29 cellular contexts compared by ENCODE assay signal in genomic region chr9:21997480-21997879, GRCh38. TPM values are rescaled to one million over a fixed set of nuclear protein-coding genes. Genes with fewer than 3 reads are reported as not detected.
"Had no signal": no experiment of that assay in that cellular context is flagged by ENCODE, and none has a peak within 500 bp of the region (broad histone marks: within the 10 kb centered on the region; RNA-seq: fewer than 3 reads in every experiment).

No MANE protein-coding gene starts in this region.

- H3K27me3 ChIP-seq: ascending aorta had no signal

- H3K9me3 Mint-ChIP-seq: activated B cell treated with CpG ODN at 0.5 μM for 24 hours; activated CD4-positive, alpha-beta T cell treated with anti-CD3 and anti-CD28 coated beads, Interleukin-2, amount 10 ng/mL, durations not matched to agents 24 days and 14 days; activated naive CD4-positive, alpha-beta T cell treated with anti-CD3 and anti-CD28 coated beads, Interleukin-2, amount 10 ng/mL, durations not matched to agents 7 days and 5 days; activated naive CD8-positive, alpha-beta T cell treated with anti-CD3 and anti-CD28 coated beads, Interleukin-2, amount 50 U/mL, for 24 hours; activated T-cell treated with anti-CD3 and anti-CD28 coated beads, Interleukin-2, amount 50 U/mL, for 24 hours; activated T-helper 1 cell treated with anti-CD3 and anti-CD28 coated beads, Interleukin-12 subunit alpha, Interleukin-12 subunit beta, Interleukin-2, Interleukin-4 antibody, amounts not matched to agents 30 ng/mL and 10 ng/mL and 1 ng/mL, durations not matched to agents 14 hours and 24 hours and 36 hours had no signal

- H3K27ac ChIP-seq: ascending aorta had no signal

- H3K4me3 ChIP-seq: ascending aorta, K562 had no signal

- H3K27ac Mint-ChIP-seq: activated B cell treated with CpG ODN at 0.5 μM for 24 hours; activated CD4-positive, alpha-beta T cell treated with anti-CD3 and anti-CD28 coated beads, Interleukin-2, amount 10 ng/mL, durations not matched to agents 24 days and 14 days; activated CD8-positive, alpha-beta memory T cell treated with anti-CD3 and anti-CD28 coated beads, Interleukin-2, amount 10 ng/mL, durations not matched to agents 7 days and 5 days; activated naive CD4-positive, alpha-beta T cell treated with anti-CD3 and anti-CD28 coated beads, Interleukin-2, amount 10 ng/mL, durations not matched to agents 7 days and 5 days; activated naive CD8-positive, alpha-beta T cell treated with anti-CD3 and anti-CD28 coated beads, Interleukin-2, amount 50 U/mL, for 24 hours; activated T-cell treated with anti-CD3 and anti-CD28 coated beads, Interleukin-2, amount 50 U/mL, for 24 hours; activated T-helper 1 cell treated with anti-CD3 and anti-CD28 coated beads, Interleukin-12 subunit alpha, Interleukin-12 subunit beta, Interleukin-2, Interleukin-4 antibody, amounts not matched to agents 30 ng/mL and 10 ng/mL and 1 ng/mL, durations not matched to agents 14 hours and 24 hours and 36 hours; brain had no signal

- H3K36me3 Mint-ChIP-seq: brain had no signal

- H3K9me3 ChIP-seq: ascending aorta had no signal

- H3K36me3 ChIP-seq: ascending aorta had no signal

- DNase-seq: activated B cell treated with CpG ODN at 0.5 μM for 24 hours; activated CD4-positive, alpha-beta T cell treated with anti-CD3 and anti-CD28 coated beads for 1 hour; activated CD4-positive, alpha-beta T cell treated with anti-CD3 and anti-CD28 coated beads, Interleukin-2, amount 10 ng/mL, durations not matched to agents 24 days and 14 days; activated CD4-positive, alpha-beta T cell treated with anti-CD3 and anti-CD28 coated beads, Interleukin-2, amount 50 U/mL, for 48 hours; activated CD8-positive, alpha-beta memory T cell treated with anti-CD3 and anti-CD28 coated beads, Interleukin-2, amount 10 ng/mL, durations not matched to agents 7 days and 5 days; activated effector memory CD4-positive, alpha-beta T cell treated with anti-CD3 and anti-CD28 coated beads, Interleukin-2, amount 50 U/mL, for 16 hours; activated naive CD4-positive, alpha-beta T cell treated with anti-CD3 and anti-CD28 coated beads, Interleukin-2, amount 10 ng/mL, durations not matched to agents 7 days and 5 days; activated naive CD8-positive, alpha-beta T cell treated with anti-CD3 and anti-CD28 coated beads, Interleukin-2, amount 50 U/mL, for 24 hours; activated T-cell treated with anti-CD3 and anti-CD28 coated beads, Interleukin-2, amount 50 U/mL, for 24 hours; amniotic stem cell; NCI-H1092; NCI-H1417 treated with DMSO at 0.1 percent for 48 hours; NCI-H1694; NCI-H2029; NCI-H2107; NCI-H2171 treated with DMSO at 0.1 percent for 48 hours; NCI-H226; NCI-H774; NK-92 treated with Interleukin-12 subunit alpha and Interleukin-12 subunit beta, amount 100 ng/mL, for 24 hours; SHP77 treated with DMSO at 0.1 percent for 48 hours; T-helper 2 cell; T1000 had no signal

- H3K4me3 Mint-ChIP-seq: activated naive CD8-positive, alpha-beta T cell treated with anti-CD3 and anti-CD28 coated beads, Interleukin-2, amount 50 U/mL, for 24 hours; activated T-cell treated with anti-CD3 and anti-CD28 coated beads, Interleukin-2, amount 50 U/mL, for 24 hours had no signal

- ATAC-seq: activated CD8-positive, alpha-beta memory T cell treated with anti-CD3 and anti-CD28 coated beads, Interleukin-2, amount 10 ng/mL, durations not matched to agents 7 days and 5 days; activated naive CD8-positive, alpha-beta T cell treated with anti-CD3 and anti-CD28 coated beads, Interleukin-2, amount 50 U/mL, for 24 hours; K562 had no signal

RNA-seq across cellular contexts. Expression of gene CDKN2B-AS1, which starts 2.9 kb away (rescaled TPM):
- total RNA-seq: ascending aorta, K562, MCF 10A, NCI-H460, SK-MEL-5 had no signal

RNA-seq across cellular contexts. Expression of gene CDKN2A, which starts 3.3 kb away (rescaled TPM):
- total RNA-seq: K562, MCF 10A, NCI-H460, SK-MEL-5 had no signal

RNA-seq across cellular contexts. Expression of gene CDKN2B, which starts 11.6 kb away (rescaled TPM):
- total RNA-seq: K562, MCF 10A, NCI-H460, SK-MEL-5 had no signal
